ENCODE assay signal across 24 cellular contexts in genomic region chr2:199554026-199554425, GRCh38.
DNase-seq lines count a peak whose midpoint lies in the region; ATAC-seq, FAIRE-seq and TF ChIP-seq lines count a peak whose summit lies in the region.
"Had no signal": no experiment of that assay in that cellular context is flagged by ENCODE, and none has a peak within 500 bp of the region (broad histone marks: within the 10 kb centered on the region; RNA-seq: fewer than 3 reads in every experiment).

No MANE protein-coding gene starts in this region.

- H2AFZ ChIP-seq in HepG2 (ENCODE audit: low read length) (no peak overlapping the region), PC-9 (peak overlapping the region; percentile 48; the same call in 1 of the 2 replicates), H1 (ENCODE audit: low read length) (no peak overlapping the region)

- H2BK5ac ChIP-seq in H1 (ENCODE audit: low read depth, low read length): no peak overlapping the region

- H2BK20ac ChIP-seq in H1 (ENCODE audit: low read length): no peak overlapping the region

- no TSS peak for BruUV-seq in HepG2 (replicated peaks; lab: Mats Ljungman, UMichigan)
- BruUV-seq in PC-9 (replicated peaks; lab: Mats Ljungman, UMichigan): no TSS peak

- POLR2A ChIA-PET in HepG2 (lab: Yijun Ruan, JAX) (no interaction called here), PC-9 (lab: Charles Lee; ENCODE audit: unreplicated experiment) (no interaction called here), H1 (lab: Charles Lee; ENCODE audit: partially characterized antibody) (no interaction called here)

- no peak overlapping the region for H2BK120ac ChIP-seq in H1 (replicated peaks; ENCODE audit: low read depth, low read length)

- no peaks in the 10 kb centered on the region for H3F3A ChIP-seq in PC-9 (ENCODE audit: insufficient read depth, low read depth)

- TF ChIP-seq POLR2A in HepG2 (IDR thresholded peaks at IDR 0.05; ENCODE audit: insufficient read depth in 1 of 2, low read depth in 2 of 2, low read length in 2 of 2): no peak
- no peak for TF ChIP-seq POLR2A in right lobe of liver (IDR thresholded peaks at IDR 0.05)
- TF ChIP-seq POLR2A in H1 (IDR thresholded peaks at IDR 0.05; ENCODE audit: control extremely low read depth in 1 of 2, low read depth in 2 of 2, low read length in 2 of 2): no peak

- H3K4me1 ChIP-seq in HepG2 (ENCODE audit: insufficient read depth, low read length) (no peaks in the 10 kb centered on the region), right lobe of liver (no peaks in the 10 kb centered on the region), PC-9 (replicated peaks; ENCODE audit: insufficient read depth) (no peaks in the 10 kb centered on the region), H1 (replicated peaks in 1 of 4; ENCODE audit: control insufficient read depth in 3 of 4, insufficient read depth in 4 of 4, low read length in 3 of 4) (peaks cover 0 to 3% (median 0%) of the 10 kb centered on the region in 4 experiments; a peak in 1 of 7 replicates)
- H3K4me1 ChIP-seq: BE2C, BLaER1 had no signal

- H4K5ac ChIP-seq in H1 (ENCODE audit: insufficient read length, low read depth, low read length): no peak overlapping the region

- H3K79me2 ChIP-seq in HepG2 (ENCODE audit: insufficient read depth, low read length): no peaks in the 10 kb centered on the region
- no peaks in the 10 kb centered on the region for H3K79me2 ChIP-seq in PC-9 (ENCODE audit: low read depth)
- H3K79me2 ChIP-seq in H1 (ENCODE audit: control insufficient read depth in 1 of 2, insufficient read depth in 2 of 2, low read length in 2 of 2): no peaks in the 10 kb centered on the region

- H4K8ac ChIP-seq in H1 (ENCODE audit: extremely low read depth, insufficient read depth, low read length): no peak overlapping the region

- H4K20me1 ChIP-seq in HepG2 (ENCODE audit: insufficient read depth, low read length) (no peaks in the 10 kb centered on the region), PC-9 (ENCODE audit: insufficient read depth) (no peaks in the 10 kb centered on the region), H1 (replicated peaks in 1 of 2; ENCODE audit: control insufficient read depth in 1 of 2, insufficient read depth in 2 of 2, low read length in 2 of 2) (no peaks in the 10 kb centered on the region)
- H4K20me1 ChIP-seq: BLaER1 had no signal

- no peak for DNase-seq in HepG2 (ENCODE audit: low spot score)
- DNase-seq in right lobe of liver: no peak
- DNase-seq in PC-9: no peak
- no peak for DNase-seq in H1 (ENCODE audit: low read depth in 1 of 2, low spot score in 2 of 2)
- DNase-seq in NCI-H524 treated with DMSO at 0.1 percent for 48 hours (lab: John Stamatoyannopoulos, UW): no peak
- DNase-seq in UCSD-AML1 (lab: John Stamatoyannopoulos, UW; ENCODE audit: unreplicated experiment): no peak
- DNase-seq: ACHN; BE2C; C1 segment of cervical spinal cord; CD4-positive, alpha-beta memory T cell; CD4-positive, CD25-positive, alpha-beta regulatory T cell; CD8-positive, alpha-beta memory T cell; COR-L47; DMS 273 treated with DMSO at 0.1 percent for 48 hours; DMS153; DMS79; DND-41; EL; GDM1 had no signal

- no peaks in the 10 kb centered on the region for H3K79me1 ChIP-seq in H1 (ENCODE audit: low read depth, low read length)

- H3K9ac ChIP-seq in HepG2 (ENCODE audit: insufficient read depth, low read depth, low read length) (no peak overlapping the region), H1 (replicated peaks in 1 of 4; ENCODE audit: extremely low read depth in 1 of 4, low read depth in 3 of 4, low read length in 3 of 4) (no peak overlapping the region)
- H3K9ac ChIP-seq: BLaER1 had no signal

- no peak overlapping the region for H3K27ac ChIP-seq in HepG2 (ENCODE audit: extremely low read length, insufficient read depth, low read length)
- no peak overlapping the region for H3K27ac ChIP-seq in right lobe of liver
- no peak overlapping the region for H3K27ac ChIP-seq in PC-9
- H3K27ac ChIP-seq in H1 (ENCODE audit: low read depth, low read length): no peak overlapping the region
- H3K27ac ChIP-seq: 22Rv1, BLaER1 had no signal

- no peak overlapping the region for H4K91ac ChIP-seq in H1 (replicated peaks; ENCODE audit: insufficient read length, low read length)

- TF ChIP-seq EP300 in HepG2 (IDR thresholded peaks at IDR 0.05; ENCODE audit: low read depth in 2 of 2, low read length in 2 of 2) (no peak), HepG2 (CRISPR knock-in tag; IDR thresholded peaks at IDR 0.05; ENCODE audit: borderline replicate concordance) (no peak), H1 (IDR thresholded peaks at IDR 0.05; ENCODE audit: borderline replicate concordance in 1 of 2, low read depth in 2 of 2, low read length in 2 of 2) (no peak)

- H3K27me3 ChIP-seq in HepG2 (ENCODE audit: control insufficient read depth in 1 of 2, insufficient read depth in 2 of 2, low read length in 2 of 2) (peaks cover 4 to 6% of the 10 kb centered on the region in 2 experiments; a peak in 3 of 5 replicates), right lobe of liver (no peaks in the 10 kb centered on the region), PC-9 (ENCODE audit: insufficient read depth, low read depth) (peaks cover 8% of the 10 kb centered on the region), H1 (replicated peaks in 1 of 4; ENCODE audit: control insufficient read depth in 3 of 4, extremely low read depth in 1 of 4, insufficient read depth in 3 of 4, low read length in 3 of 4) (no peaks in the 10 kb centered on the region)
- H3K27me3 ChIP-seq: BE2C, BLaER1 had no signal

- H3K9me2 ChIP-seq in PC-9 (ENCODE audit: insufficient read depth): no peaks in the 10 kb centered on the region

- no peaks in the 10 kb centered on the region for H3K36me3 ChIP-seq in HepG2 (replicated peaks in 1 of 2; ENCODE audit: control insufficient read depth in 1 of 2, insufficient read depth in 2 of 2, low read length in 2 of 2)
- no peaks in the 10 kb centered on the region for H3K36me3 ChIP-seq in right lobe of liver
- H3K36me3 ChIP-seq in PC-9 (ENCODE audit: low read depth): no peaks in the 10 kb centered on the region
- no peaks in the 10 kb centered on the region for H3K36me3 ChIP-seq in H1 (ENCODE audit: control insufficient read depth in 2 of 4, insufficient read depth in 4 of 4, low read length in 3 of 4)
- H3K36me3 ChIP-seq: BE2C, BLaER1 had no signal

- H3K4ac ChIP-seq in H1 (replicated peaks; ENCODE audit: insufficient read length, low read depth, low read length): no peak overlapping the region

- intact Hi-C loops in HepG2 (cut with micrococcal nuclease; ENCODE audit: unreplicated experiment) (no loop called here), right lobe of liver (cut with DNase I) (no loop called here), PC-9 (cut with micrococcal nuclease; ENCODE audit: unreplicated experiment) (no loop called here)

- CTCF ChIA-PET in HepG2 (lab: Yijun Ruan, JAX; ENCODE audit: low intra/inter-chr PET ratio, low total read pairs): no interaction called here
- CTCF ChIA-PET in PC-9 (lab: Charles Lee): no interaction called here
- CTCF ChIA-PET in H1 (lab: Charles Lee; ENCODE audit: partially characterized antibody): no interaction called here

- H3K18ac ChIP-seq in H1 (ENCODE audit: extremely low read depth, low read length): no peak overlapping the region

- H2BK12ac ChIP-seq in H1 (ENCODE audit: low read depth, low read length): no peak overlapping the region

- H3K9me3 ChIP-seq in HepG2 (ENCODE audit: low read length) (no peaks in the 10 kb centered on the region), right lobe of liver (no peaks in the 10 kb centered on the region), PC-9 (ENCODE audit: insufficient read depth, low read depth) (peaks cover 3% of the 10 kb centered on the region; the same call in 1 of the 2 replicates), H1 (ENCODE audit: insufficient read depth in 2 of 2, low read depth in 1 of 2, low read length in 1 of 2) (no peaks in the 10 kb centered on the region)
- H3K9me3 ChIP-seq: BE2C, BLaER1 had no signal

- no peaks in the 10 kb centered on the region; the same call in 1 of the 2 replicates for H3K23me2 ChIP-seq in H1 (ENCODE audit: low read depth, low read length)

- H3K23ac ChIP-seq in H1 (ENCODE audit: insufficient read length): no peak overlapping the region

- H3K4me3 ChIP-seq in HepG2 (replicated peaks in 1 of 3; ENCODE audit: insufficient read depth in 1 of 3, low read depth in 2 of 3, low read length in 3 of 3): no peak overlapping the region
- H3K4me3 ChIP-seq in right lobe of liver: no peak overlapping the region
- no peak overlapping the region for H3K4me3 ChIP-seq in PC-9
- no peak overlapping the region for H3K4me3 ChIP-seq in H1 (ENCODE audit: extremely low read depth in 1 of 4, insufficient read depth in 2 of 4, low read depth in 3 of 4, low read length in 4 of 4)
- H3K4me3 ChIP-seq: BLaER1, GM12878 had no signal

- no peak overlapping the region for H3K4me2 ChIP-seq in HepG2 (ENCODE audit: low read depth, low read length)
- 0 out of 2 replicates have a peak overlapping the region, but pooled peaks have one; percentile 12 for H3K4me2 ChIP-seq in PC-9
- H3K4me2 ChIP-seq in H1 (ENCODE audit: insufficient read depth in 1 of 2, low read depth in 2 of 2, low read length in 2 of 2): no peak overlapping the region
- H3K4me2 ChIP-seq: BLaER1 had no signal

- TF ChIP-seq CTCF in HepG2 (CRISPR knock-in tag; IDR thresholded peaks at IDR 0.05): no peak
- no peak for TF ChIP-seq CTCF in right lobe of liver (IDR thresholded peaks at IDR 0.05)
- TF ChIP-seq CTCF in PC-9 (conservative IDR thresholded peaks at IDR 0.05): no peak
- TF ChIP-seq CTCF in H1 (IDR thresholded peaks at IDR 0.05; ENCODE audit: control extremely low read depth in 1 of 3, insufficient read depth in 1 of 3, low read depth in 1 of 3, low read length in 3 of 3): no peak

- H3K56ac ChIP-seq in H1 (replicated peaks; ENCODE audit: insufficient read length, low read depth, low read length): no peak overlapping the region

- no peak for FAIRE-seq in HepG2 (lab: Jason Lieb, UNC)
- FAIRE-seq in H1 (lab: Jason Lieb, UNC): no peak
- FAIRE-seq: GM12878, GM12892, GM18507 had no signal

- H2BK15ac ChIP-seq in H1 (ENCODE audit: low read length): no peak overlapping the region

- H2AK5ac ChIP-seq in H1 (ENCODE audit: low read depth, low read length): no peak overlapping the region

- in situ Hi-C loops in HepG2 (cut with HindIII; ENCODE audit: extremely low pct_ligation_motif_present, low pct_unique_long_range_greater_than_20kb): no loop called here

- ATAC-seq in HepG2 (no peak), right lobe of liver (no peak)
- ATAC-seq: GM12878 had no signal

- TF ChIP-seq RAD21 in HepG2 (CRISPR knock-in tag; IDR thresholded peaks at IDR 0.05): no peak
- TF ChIP-seq RAD21 in H1 (IDR thresholded peaks at IDR 0.05 in 1 of 2, conservative IDR thresholded peaks at IDR 0.05 in 1 of 2; ENCODE audit: low read depth in 2 of 2, low read length in 2 of 2): no peak

- 9% methylated on average over 2 of the region's 2 CpGs for WGBS in HepG2 (ENCODE audit: low lambda C conversion rate)
- WGBS in right lobe of liver (ENCODE audit: insufficient coverage, low coverage, low lambda C conversion rate, missing lambda C conversion rate): 77% methylated on average over 2 of the region's 2 CpGs
- WGBS in H1 (ENCODE audit: extremely low coverage in 1 of 2, insufficient coverage in 1 of 2, insufficient read length in 1 of 2, insufficient replicate concordance in 2 of 2, low coverage in 1 of 2, low lambda C conversion rate in 2 of 2, missing lambda C conversion rate in 1 of 2), 2 experiments: 93% methylated on average over 2 of the region's 2 CpGs; no CpG with 5 or more reads in 1 of the 2 experiments

- no peak overlapping the region for H3K14ac ChIP-seq in H1 (ENCODE audit: insufficient read length)

TF ChIP-seq in H1, 55 proteins besides CTCF, POLR2A, EP300 and RAD21 (continues in another document):
- no peak for TF ChIP-seq BRCA1 (IDR thresholded peaks at IDR 0.05; ENCODE audit: low read depth, low read length)

Comparison
In these comparisons a context has a peak if more than half of its experiments do, and no peak if none do; other contexts are left out.
1. Of the 41 proteins assayed by ChIP-seq in both HepG2 and H1: peak only in HepG2: MAFK; only in H1: none; in both: none; in neither: 40.